8 cellular contexts compared by ENCODE assay signal in the genomic region with DNA sequence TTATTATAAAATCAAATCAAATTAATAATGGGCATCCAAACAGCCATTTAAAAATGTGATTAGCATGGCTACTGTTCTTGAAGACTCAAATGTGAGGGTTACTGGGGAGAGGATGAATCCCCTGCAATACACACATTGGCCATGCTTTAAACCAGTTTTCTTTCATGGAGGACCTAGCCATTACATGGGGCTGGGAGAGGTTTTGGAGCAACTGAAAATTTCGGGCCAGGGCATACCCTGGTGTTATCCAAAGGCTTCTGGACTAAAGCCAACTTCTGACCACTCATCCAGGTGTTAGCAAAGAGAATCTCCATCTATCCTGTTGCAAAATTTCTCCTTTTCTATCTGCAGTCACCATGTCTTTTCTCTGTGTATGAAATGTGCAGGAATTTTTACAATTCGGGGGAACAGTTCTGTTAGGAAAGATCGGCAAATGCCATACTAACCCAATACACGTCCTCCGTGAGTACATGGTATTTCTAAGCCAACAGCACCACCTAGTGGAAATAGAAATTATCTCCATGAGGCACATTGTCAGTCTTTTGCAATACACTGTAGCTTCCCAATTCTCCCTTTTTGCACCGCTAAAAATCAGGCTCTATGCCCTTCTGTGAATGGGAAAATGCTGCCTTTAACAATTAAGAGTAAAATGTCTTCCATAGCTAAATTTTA. TPM values are rescaled to one million over a fixed set of nuclear protein-coding genes. Genes with fewer than 3 reads are reported as not detected.
DNase-seq lines count a peak whose midpoint lies in the region; ATAC-seq, FAIRE-seq and TF ChIP-seq lines count a peak whose summit lies in the region.

No MANE protein-coding gene starts in this region.

- H4K20me1 ChIP-seq in astrocyte (ENCODE audit: insufficient read depth, low read length) = no peaks in the 10 kb centered on the region

- H3K36me3 Mint-ChIP-seq in astrocyte (ENCODE audit: low read depth, unreplicated experiment) = peaks cover 2% of the 10 kb centered on the region

- no peak overlapping the region for H3K4me2 ChIP-seq in astrocyte (ENCODE audit: low read length)

- no peaks in the 10 kb centered on the region for H3K4me1 Mint-ChIP-seq in astrocyte (ENCODE audit: low read depth, unreplicated experiment)

- no peak overlapping the region for H3K27ac Mint-ChIP-seq in astrocyte (ENCODE audit: unreplicated experiment)

- H3K27me3 ChIP-seq in astrocyte (ENCODE audit: insufficient read depth, low read length) (no peaks in the 10 kb centered on the region), iPS DF 6.9 (ENCODE audit: control insufficient read depth, insufficient read depth, low read length) (no peaks in the 10 kb centered on the region)

- peaks cover 20% of the 10 kb centered on the region for H3K9me3 Mint-ChIP-seq in astrocyte (ENCODE audit: unreplicated experiment)

- WGBS in iPS DF 6.9 (ENCODE audit: insufficient coverage, insufficient read length) = no CpG with 5 or more reads among the region's 6 CpGs

- no peak for ATAC-seq in GM18502 (IDR thresholded peaks at IDR 0.05; ENCODE audit: poor library complexity, unreplicated experiment)
- no peak for ATAC-seq in GM21447 (IDR thresholded peaks at IDR 0.05; ENCODE audit: unreplicated experiment)

- no peak overlapping the region for H2AFZ ChIP-seq in astrocyte (ENCODE audit: low read depth, low read length)

- no peaks in the 10 kb centered on the region for H3K36me3 ChIP-seq in astrocyte (ENCODE audit: insufficient read depth, low read length)
- no peaks in the 10 kb centered on the region for H3K36me3 ChIP-seq in iPS DF 6.9 (ENCODE audit: control insufficient read depth, insufficient read depth, low read length)

- H3K27ac ChIP-seq in astrocyte (ENCODE audit: low read depth, low read length) (no peak overlapping the region), iPS DF 6.9 (ENCODE audit: low read length) (no peak overlapping the region)

- DNase-seq in AG08395 (ENCODE audit: low spot score) (peak; percentile 19), EH (ENCODE audit: low read depth) (peak; percentile 55), NCI-H2029 treated with DMSO at 0.1 percent for 48 hours (lab: John Stamatoyannopoulos, UW) (peak; percentile 46), astrocyte (ENCODE audit: low read depth) (peak; percentile 34), iPS DF 6.9 (ENCODE audit: low read depth, low spot score) (peak; percentile 22), urothelium cell line (ENCODE audit: low spot score) (peak; percentile 24)

- H3K4me1 ChIP-seq in astrocyte (ENCODE audit: insufficient read depth, low read length) = no peaks in the 10 kb centered on the region
- H3K4me1 ChIP-seq in iPS DF 6.9 (ENCODE audit: control insufficient read depth, insufficient read depth, low read length) = no peaks in the 10 kb centered on the region

- TF ChIP-seq CTCF in astrocyte (IDR thresholded peaks at IDR 0.05; ENCODE audit: insufficient read depth, low read depth, low read length) = peak; percentile 40

- FAIRE-seq in astrocyte (lab: Jason Lieb, UNC) (peak; percentile 82), urothelium cell line (lab: Jason Lieb, UNC) (no peak)

- H3K4me3 Mint-ChIP-seq in astrocyte (ENCODE audit: unreplicated experiment) = no peak overlapping the region

- no peaks in the 10 kb centered on the region for H3K79me2 ChIP-seq in astrocyte (ENCODE audit: insufficient read depth, low read length)

- H3K27me3 Mint-ChIP-seq in astrocyte (ENCODE audit: low read depth, unreplicated experiment) = no peaks in the 10 kb centered on the region

- H3K9me3 ChIP-seq in astrocyte (ENCODE audit: insufficient read depth, low read depth, low read length) = peaks cover 5% of the 10 kb centered on the region
- peaks cover 17% of the 10 kb centered on the region for H3K9me3 ChIP-seq in iPS DF 6.9 (ENCODE audit: control insufficient read depth, insufficient read depth, low read length)

- H3K9ac ChIP-seq in astrocyte (ENCODE audit: low read length) = no peak overlapping the region

- H3K4me3 ChIP-seq in astrocyte (ENCODE audit: insufficient read depth, low read depth, low read length) (no peak overlapping the region), iPS DF 6.9 (ENCODE audit: low read length) (no peak overlapping the region)

RNA-seq across cellular contexts. Expression of a gene that starts 47.0 kb away (rescaled TPM):
- 5.7 and 7.8 TPM in 2 replicates for total RNA-seq in astrocyte

RNA-seq across cellular contexts. Expression of a gene that starts 56.0 kb away (rescaled TPM):
- total RNA-seq in astrocyte = 5.6 and 7.1 TPM in 2 replicates
